8 cellular contexts compared by ENCODE assay signal in genomic region chr6:154732538-154732823, GRCh38. TPM values are rescaled to one million over a fixed set of nuclear protein-coding genes. Genes with fewer than 3 reads are reported as not detected.
A peak's percentile ranks its signal among the peaks of the same experiment; 100 is the strongest.
DNase-seq lines count a peak whose midpoint lies in the region; ATAC-seq and TF ChIP-seq lines count a peak whose summit lies in the region.

No MANE protein-coding gene starts in this region.

- H3K4me3 Mint-ChIP-seq in H9, result peak overlapping the region; percentile 81 to 88

- in situ Hi-C loops in gastrocnemius medialis (cut with MboI; ENCODE audit: low sequenced_read_pairs in 4 of 4) (loop anchor here in 2 of 4 donors (10.0 to 25.0 kb wide), 2 partner anchors 72 to 1745 kb away; partner anchors contain the start of gene FBXO5 (in 1 of the 2)), ACHN (cut with HindIII; ENCODE audit: low pct_ligation_motif_present, low pct_unique_long_range_greater_than_20kb, low sequenced_read_pairs) (no loop called here)

- ATAC-seq in gastrocnemius medialis, result no peak
- ATAC-seq in sciatic nerve, result no peak

- H3K27ac ChIP-seq in H9 (ENCODE audit: insufficient read length, low read depth, low read length) (peak overlapping the region; percentile 85), SK-N-MC (peak overlapping the region; percentile 94; the same call in 1 of the 2 replicates), gastrocnemius medialis (peak overlapping the region; percentile 99 to 100 (median 100))

- H3K4me3 ChIP-seq in SK-N-MC (peak overlapping the region; percentile 97), fibroblast of pulmonary artery (replicated peaks; ENCODE audit: low read depth, low read length) (peak overlapping the region; percentile 73), gastrocnemius medialis (peak overlapping the region; percentile 86 to 100 (median 93))

- peak overlapping the region; percentile 3 for H3K56ac ChIP-seq in H9 (ENCODE audit: insufficient read length, low read depth, low read length)

- TF ChIP-seq CTCF in H9 (conservative IDR thresholded peaks at IDR 0.05), result no peak
- TF ChIP-seq CTCF in fibroblast of pulmonary artery (IDR thresholded peaks at IDR 0.05; ENCODE audit: low read length, missing control alignments), result no peak
- no peak for TF ChIP-seq CTCF in gastrocnemius medialis (IDR thresholded peaks at IDR 0.05 in 4 of 5, conservative IDR thresholded peaks at IDR 0.05 in 1 of 5)

- H3K9ac ChIP-seq in H9 (ENCODE audit: extremely low read depth, insufficient read length, low read length) (peak overlapping the region; percentile 61), SK-N-MC (ENCODE audit: insufficient read length) (peak overlapping the region; percentile 97)

- no peak overlapping the region for H2BK5ac ChIP-seq in H9 (ENCODE audit: insufficient read length, low read length)

- no peak overlapping the region for H4K8ac ChIP-seq in H9 (replicated peaks; ENCODE audit: insufficient read length, low read depth, low read length)

- DNase-seq in H9 (peak; percentile 72), SK-N-MC (ENCODE audit: low read depth, low spot score) (no peak), fibroblast of pulmonary artery (ENCODE audit: low read depth) (no peak), gastrocnemius medialis (no peak), NCI-H1105 treated with DMSO at 0.1 percent for 48 hours (lab: John Stamatoyannopoulos, UW) (no peak), ACHN (no peak), sciatic nerve (ENCODE audit: low spot score) (no peak), dedifferentiated amniotic fluid mesenchymal stem cell (ENCODE audit: extremely low spot score) (no peak)

- no peak overlapping the region for H4K91ac ChIP-seq in H9 (ENCODE audit: insufficient read length, low read depth, low read length)

- H3K79me1 ChIP-seq in H9 (ENCODE audit: insufficient read depth, low read depth, low read length, poor library complexity, severe bottlenecking), result no peaks in the 10 kb centered on the region

- peaks cover 2% of the 10 kb centered on the region; the same call in 1 of the 2 replicates for H3K4me1 ChIP-seq in H9 (ENCODE audit: insufficient read depth, low read length)
- H3K4me1 ChIP-seq in gastrocnemius medialis, result peaks cover 35 to 36% of the 10 kb centered on the region in 2 donors

- no peak overlapping the region for H2BK12ac ChIP-seq in H9 (ENCODE audit: insufficient read length, low read depth, low read length)

- no peak overlapping the region for H2BK15ac ChIP-seq in H9 (ENCODE audit: low read depth, low read length)

- intact Hi-C loops in gastrocnemius medialis (cut with DNase I; ENCODE audit: low total_unique reads) (loop anchor here (2.0 to 10.0 kb wide), 4 partner anchors 35 to 580 kb away; partner anchors contain the start of genes CNKSR3 and TFB1M), sciatic nerve (cut with DNase I) (loop anchor here (10.0 kb wide), 1 partner anchor 82 kb away; no protein-coding TSS in a partner anchor)

- H3T11ph ChIP-seq in H9 (ENCODE audit: low read length), result no peak overlapping the region

- H4K20me1 ChIP-seq in H9 (ENCODE audit: control insufficient read depth, insufficient read depth, insufficient read length), result no peaks in the 10 kb centered on the region

- peak overlapping the region; percentile 94; the same call in 1 of the 2 replicates for H3K14ac ChIP-seq in H9 (ENCODE audit: insufficient read depth, low read length)

- H4K5ac ChIP-seq in H9 (ENCODE audit: insufficient read length, low read depth, low read length), result peak overlapping the region; percentile 11

- no peaks in the 10 kb centered on the region for H3K9me3 ChIP-seq in H9 (ENCODE audit: control insufficient read depth, low read depth, low read length)
- no peaks in the 10 kb centered on the region for H3K9me3 ChIP-seq in SK-N-MC (ENCODE audit: low read depth, low read length)
- H3K9me3 ChIP-seq in gastrocnemius medialis, result no peaks in the 10 kb centered on the region

- no peak overlapping the region for H2BK20ac ChIP-seq in H9 (ENCODE audit: low read depth, low read length, poor library complexity, severe bottlenecking)

- no peaks in the 10 kb centered on the region for H3K23me2 ChIP-seq in H9 (ENCODE audit: insufficient read length, low read depth, low read length, poor library complexity, severe bottlenecking)

- no peak overlapping the region for H2AFZ ChIP-seq in H9 (ENCODE audit: low read length)

- H3K4ac ChIP-seq in H9 (ENCODE audit: low read depth, low read length), result no peak overlapping the region

- H3K36me3 ChIP-seq in SK-N-MC (ENCODE audit: insufficient read depth, low read length) (peaks cover 16% of the 10 kb centered on the region; the same call in 1 of the 2 replicates), gastrocnemius medialis (no peaks in the 10 kb centered on the region)

- H3K4me1 Mint-ChIP-seq in H9, result peaks cover 22 to 38% of the 10 kb centered on the region in 2 experiments

- H2BK120ac ChIP-seq in H9 (ENCODE audit: low read depth, low read length, poor library complexity, severe bottlenecking), result no peak overlapping the region

- H3K79me2 ChIP-seq in H9 (ENCODE audit: insufficient read depth, low read length), result peaks cover 26% of the 10 kb centered on the region; the same call in 1 of the 2 replicates

- no peaks in the 10 kb centered on the region for H3K27me3 ChIP-seq in H9 (ENCODE audit: insufficient read depth, low read length)
- no peaks in the 10 kb centered on the region for H3K27me3 ChIP-seq in gastrocnemius medialis

- no peak overlapping the region for H2AK5ac ChIP-seq in H9 (ENCODE audit: insufficient read length, low read length)

- H3K18ac ChIP-seq in H9 (ENCODE audit: insufficient read length, low read depth, low read length), result no peak overlapping the region

- peaks cover 9 to 21% (median 20%) of the 10 kb centered on the region in 3 experiments for H3K36me3 Mint-ChIP-seq in H9 (ENCODE audit: insufficient read depth in 1 of 3, low read depth in 3 of 3)

- no peak for TF ChIP-seq POLR2A in gastrocnemius medialis (IDR thresholded peaks at IDR 0.05)

- H3K9me3 Mint-ChIP-seq in H9, result no peaks in the 10 kb centered on the region; a peak in 1 of 5 replicates

- H3K4me2 ChIP-seq in H9 (ENCODE audit: insufficient read depth, insufficient read length, low read length), result peak overlapping the region; percentile 44

- no peak overlapping the region for H3K23ac ChIP-seq in H9 (ENCODE audit: insufficient read length, low read depth, low read length)

- no CpG with 5 or more reads among the region's 8 CpGs for WGBS in H9 (ENCODE audit: extremely low coverage, insufficient read length, low lambda C conversion rate)

- H3K27me3 Mint-ChIP-seq in H9 (ENCODE audit: low read depth), result no peaks in the 10 kb centered on the region

- H3K27ac Mint-ChIP-seq in H9, result peak overlapping the region; percentile 97 to 99 (median 98)

RNA-seq across cellular contexts. Expression of gene SCAF8, which starts 0.7 kb away (rescaled TPM):
- total RNA-seq in H9 (2021), result 78.2 and 78.5 TPM in 2 replicates
- 10 to 100 TPM; 33.8 to 49.3 (median 41.7) TPM for total RNA-seq in gastrocnemius medialis
- total RNA-seq in sciatic nerve, result 63.4 TPM
